In genomic region chr22:18012528-18012927, GRCh38 we compare ENCODE assay signal across 21 cellular contexts. TPM values are rescaled to one million over a fixed set of nuclear protein-coding genes. Genes with fewer than 3 reads are reported as not detected.
DNase-seq lines count a peak whose midpoint lies in the region; ATAC-seq, FAIRE-seq and TF ChIP-seq lines count a peak whose summit lies in the region.
"Had no signal": no experiment of that assay in that cellular context is flagged by ENCODE, and none has a peak within 500 bp of the region (broad histone marks: within the 10 kb centered on the region; RNA-seq: fewer than 3 reads in every experiment).

No MANE protein-coding gene starts in this region.

- CTCF ChIA-PET in mammary epithelial cell (lab: Charles Lee; ENCODE audit: low non-redundant PET), result no interaction called here

- BruUV-seq in mammary epithelial cell (replicated peaks; lab: Mats Ljungman, UMichigan), result no TSS peak

- ATAC-seq in left colon (peak; percentile 43), GM19324 (IDR thresholded peaks at IDR 0.05; ENCODE audit: low FRiP score, unreplicated experiment) (no peak), GM18867 (IDR thresholded peaks at IDR 0.05; ENCODE audit: unreplicated experiment) (no peak)

- DNase-seq in EL, result peak; percentile 75
- DNase-seq in LHCN-M2 (ENCODE audit: low read depth), result peak; percentile 26
- peak; percentile 82 for DNase-seq in mammary epithelial cell
- DNase-seq in left colon, result no peak
- DNase-seq in KG1 (lab: John Stamatoyannopoulos, UW), result no peak
- DNase-seq in frontal cortex (ENCODE audit: low spot score in 2 of 2), result no peak
- DNase-seq: activated naive CD4-positive, alpha-beta T cell treated with anti-CD3 and anti-CD28 coated beads, Interleukin-2, amount 50 U/mL, for 16 hours; brain microvascular endothelial cell; CD4-positive, alpha-beta memory T cell; dermis blood vessel endothelial cell; erythroblast; heart right ventricle; NCI-H1417; NCI-H2171 treated with DMSO at 0.1 percent for 48 hours; NCI-H82; stimulated activated CD4-positive, alpha-beta T cell treated with anti-CD3 and anti-CD28 coated beads, Interleukin-15, amount 100 ng/mL, for 24 hours; stimulated activated naive CD4-positive, alpha-beta T cell treated with Interleukin-2 at 50 U/mL for 16 hours; upper lobe of left lung had no signal

- H3K27ac ChIP-seq in mammary epithelial cell (ENCODE audit: insufficient read depth, low read depth, low read length), result no peak overlapping the region
- H3K27ac ChIP-seq: brain microvascular endothelial cell, heart right ventricle, PC-9, upper lobe of left lung had no signal

- peaks cover 39% of the 10 kb centered on the region for H3K79me2 ChIP-seq in mammary epithelial cell (ENCODE audit: insufficient read depth, low read length)

- H3K9me3 ChIP-seq in mammary epithelial cell (replicated peaks; ENCODE audit: insufficient read depth, low read length), result no peaks in the 10 kb centered on the region
- H3K9me3 ChIP-seq: heart right ventricle, upper lobe of left lung had no signal

- TF ChIP-seq CTCF in mammary epithelial cell (conservative IDR thresholded peaks at IDR 0.05 in 1 of 2, IDR thresholded peaks at IDR 0.05 in 1 of 2; ENCODE audit: extremely low read depth in 1 of 2, insufficient read depth in 1 of 2, low read depth in 1 of 2, low read length in 2 of 2), result no peak

- no peak for FAIRE-seq in frontal cortex (lab: Jason Lieb, UNC)

- H3K4me3 ChIP-seq in mammary epithelial cell (replicated peaks in 1 of 3; ENCODE audit: insufficient read depth in 1 of 3, low read depth in 2 of 3, low read length in 3 of 3), result no peak overlapping the region
- H3K4me3 ChIP-seq: heart right ventricle, PC-9, upper lobe of left lung had no signal

- in situ Hi-C loops in mammary epithelial cell (cut with MboI; ENCODE audit: low sequenced_read_pairs in 2 of 2), result no loop called here

- H3K27me3 ChIP-seq in mammary epithelial cell (ENCODE audit: insufficient read depth, low read length), result no peaks in the 10 kb centered on the region
- H3K27me3 ChIP-seq: brain microvascular endothelial cell, heart right ventricle, upper lobe of left lung had no signal

- H4K20me1 ChIP-seq in mammary epithelial cell (ENCODE audit: insufficient read depth, low read length), result no peaks in the 10 kb centered on the region

- no peak overlapping the region for H2AFZ ChIP-seq in mammary epithelial cell (ENCODE audit: low read depth, low read length)
- H2AFZ ChIP-seq: PC-9 had no signal

- dilution Hi-C loops in mammary epithelial cell (cut with HindIII; ENCODE audit: low sequenced_read_pairs), result loop anchor here (5.0 kb wide), 1 partner anchor 100 kb away; no protein-coding TSS in a partner anchor

- H3K36me3 ChIP-seq in mammary epithelial cell (ENCODE audit: insufficient read depth, low read length), result peaks cover 2% of the 10 kb centered on the region
- H3K36me3 ChIP-seq: brain microvascular endothelial cell, heart right ventricle, upper lobe of left lung had no signal

- intact Hi-C loops in mammary epithelial cell (cut with micrococcal nuclease), result loop anchor here (1.0 kb wide), 2 partner anchors 11 to 20 kb away; no protein-coding TSS in a partner anchor
- intact Hi-C loops in left colon (cut with DNase I, micrococcal nuclease), result no loop called here

- H3K4me1 ChIP-seq in mammary epithelial cell (ENCODE audit: insufficient read depth, low read length), result peaks cover 20% of the 10 kb centered on the region
- H3K4me1 ChIP-seq: upper lobe of left lung had no signal

- WGBS in mammary epithelial cell (ENCODE audit: low coverage, missing lambda C conversion rate), result 46% methylated on average over 5 of the region's 5 CpGs

- no peak overlapping the region for H3K4me2 ChIP-seq in mammary epithelial cell (ENCODE audit: insufficient read depth, low read depth, low read length)
- H3K4me2 ChIP-seq: PC-9 had no signal

- H3K9ac ChIP-seq in mammary epithelial cell (ENCODE audit: insufficient read depth, low read length), result no peak overlapping the region

RNA-seq across cellular contexts. Expression of gene MICAL3, which starts 11.8 kb away (rescaled TPM):
- 18.5 and 21.0 TPM in 2 replicates for total RNA-seq in LHCN-M2 (2014; rRNA removed)
- 19.6 TPM for polyA plus RNA-seq in LHCN-M2 (2012)
- 100 to 1,000 TPM in 1 of 2 donors, 10 to 100 TPM in 1; 67.2 to 102 TPM for total RNA-seq in mammary epithelial cell
- polyA plus RNA-seq in mammary epithelial cell, result 31.3 TPM
- polyA minus RNA-seq in mammary epithelial cell, result 110 TPM
- total RNA-seq in left colon, result 100 to 1,000 TPM in 1 of 2 donors, 10 to 100 TPM in 1; 93.6 to 114 TPM
- 44.8 TPM for total RNA-seq in frontal cortex

Comparison
In these comparisons a context has a peak if more than half of its experiments do, and no peak if none do; other contexts are left out.
1. DNase-seq: peak in EL (single experiment), LHCN-M2 (single experiment) and mammary epithelial cell (single experiment); none in left colon (0 of 2), KG1 (single experiment) and frontal cortex (0 of 2).